ENCODE assay signal across 8 cellular contexts in the genomic region with DNA sequence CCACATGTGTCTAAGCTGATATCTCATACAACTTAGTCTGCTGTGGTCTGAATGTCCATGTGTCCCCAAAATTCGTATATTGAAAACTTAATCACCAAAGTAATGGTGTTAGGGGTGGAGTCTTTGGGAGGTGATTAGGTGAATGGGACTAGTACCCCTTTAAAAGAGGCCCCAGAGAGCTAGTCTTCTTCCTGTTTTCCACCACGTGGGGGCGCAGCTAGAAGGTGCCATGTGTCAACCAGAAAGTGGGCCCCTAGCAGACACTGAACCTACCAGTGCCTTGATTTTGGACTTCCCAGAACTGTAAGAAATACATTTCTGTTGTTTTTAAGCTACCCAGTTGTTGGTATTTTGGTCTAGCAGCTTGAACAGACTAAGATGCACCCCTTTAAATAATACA.
DNase-seq lines count a peak whose midpoint lies in the region; TF ChIP-seq lines count a peak whose summit lies in the region.

No MANE protein-coding gene starts in this region.

- H3K27ac Mint-ChIP-seq in endodermal cell, result no peak overlapping the region

- DNase-seq in AG09319 (ENCODE audit: extremely low read depth, low read depth) (no peak), NOMO-1 treated with DMSO at 0.1 percent for 48 hours (lab: John Stamatoyannopoulos, UW; ENCODE audit: unreplicated experiment) (peak; percentile 40), endodermal cell (peak; percentile 91), pulmonary artery endothelial cell (ENCODE audit: low read depth, low spot score) (peak; percentile 10), NCI-H1048 (lab: John Stamatoyannopoulos, UW) (no peak), NCI-H2171 treated with DMSO at 0.1 percent for 48 hours (lab: John Stamatoyannopoulos, UW) (no peak), putamen (ENCODE audit: low spot score) (no peak)

- no peaks in the 10 kb centered on the region for H3K36me3 Mint-ChIP-seq in endodermal cell (ENCODE audit: low read depth)

- H3K27me3 Mint-ChIP-seq in endodermal cell (ENCODE audit: insufficient read depth), result peaks cover 3% of the 10 kb centered on the region

- H3K4me1 ChIP-seq in endodermal cell (ENCODE audit: control insufficient read depth, insufficient read depth, low read length), result peaks cover 10% of the 10 kb centered on the region

- H3K9ac ChIP-seq in endodermal cell (ENCODE audit: extremely low read depth, low read length, poor library complexity, severe bottlenecking), result no peak overlapping the region

- no peaks in the 10 kb centered on the region for H3K27me3 ChIP-seq in endodermal cell (ENCODE audit: control insufficient read depth, insufficient read depth, low read length, poor library complexity, severe bottlenecking)

- 31 to 42% methylated on average over 2 to 3 of the region's 3 CpGs for WGBS in endodermal cell (ENCODE audit: insufficient coverage in 1 of 2, insufficient read length in 1 of 2), 2 experiments

- TF ChIP-seq CTCF in AG09319 (IDR thresholded peaks at IDR 0.05; ENCODE audit: low read depth, low read length) (peak; percentile 68), GM12873 (IDR thresholded peaks at IDR 0.05; ENCODE audit: insufficient read depth, low read depth, low read length, missing control alignments) (peak; percentile 62), endodermal cell (conservative IDR thresholded peaks at IDR 0.05) (peak; percentile 80)

- no peak overlapping the region for H3K4me3 Mint-ChIP-seq in endodermal cell

- no peak overlapping the region for H3K4me3 ChIP-seq in endodermal cell (ENCODE audit: low read length)

- H3K9me3 Mint-ChIP-seq in endodermal cell, result peaks cover 16% of the 10 kb centered on the region

- peaks cover 21% of the 10 kb centered on the region for H3K4me1 Mint-ChIP-seq in endodermal cell

- no peaks in the 10 kb centered on the region for H3K9me3 ChIP-seq in endodermal cell (ENCODE audit: control insufficient read depth, low read length)

- H3K27ac ChIP-seq in endodermal cell (ENCODE audit: low read depth, low read length), result no peak overlapping the region

- H3K36me3 ChIP-seq in endodermal cell (ENCODE audit: control insufficient read depth, insufficient read depth, low read length), result no peaks in the 10 kb centered on the region

Comparison
In these comparisons a context has a peak if more than half of its experiments do, and no peak if none do; other contexts are left out.
1. DNase-seq: peak in NOMO-1 treated with DMSO at 0.1 percent for 48 hours (single experiment), endodermal cell (single experiment) and pulmonary artery endothelial cell (single experiment); none in AG09319 (single experiment), NCI-H1048 (single experiment), NCI-H2171 treated with DMSO at 0.1 percent for 48 hours (single experiment) and putamen (single experiment).
2. Peak in every context shown above with its lines, with median percentiles within 50 percentile points of each other: CTCF ChIP-seq.